Comparison of ENCODE assay signal across 22 cellular contexts in the genomic region with DNA sequence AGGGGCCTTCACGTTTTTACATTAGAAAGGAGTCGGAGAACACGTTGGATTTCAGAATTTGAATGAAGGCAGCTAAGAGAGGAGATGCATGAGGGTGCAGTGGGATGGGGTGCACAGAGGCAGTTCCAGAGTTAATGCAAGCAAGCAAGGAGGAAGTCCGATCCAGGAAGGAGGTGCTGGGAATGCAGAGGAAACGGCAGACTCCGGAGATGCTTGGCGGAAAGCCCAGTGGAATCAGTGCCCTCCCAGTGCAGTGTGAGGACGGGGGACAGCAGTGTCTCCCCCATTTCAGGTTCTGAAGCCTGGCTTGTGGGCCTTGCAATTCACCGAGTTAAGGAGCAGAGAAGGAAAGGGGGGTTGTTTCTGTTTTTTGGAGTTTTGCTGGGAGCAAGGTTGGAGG.
DNase-seq lines count a peak whose midpoint lies in the region; ATAC-seq, FAIRE-seq and TF ChIP-seq lines count a peak whose summit lies in the region.
"Had no signal": no experiment of that assay in that cellular context is flagged by ENCODE, and none has a peak within 500 bp of the region (broad histone marks: within the 10 kb centered on the region; RNA-seq: fewer than 3 reads in every experiment).

No MANE protein-coding gene starts in this region.

- H3K36me3 ChIP-seq in left ventricle myocardium inferior, result no peaks in the 10 kb centered on the region
- peaks cover 5 to 6% of the 10 kb centered on the region in 2 donors for H3K36me3 ChIP-seq in kidney (ENCODE audit: control insufficient read depth in 1 of 2, insufficient read depth in 2 of 2, low read length in 2 of 2)
- no peaks in the 10 kb centered on the region for H3K36me3 ChIP-seq in gastrocnemius medialis
- H3K36me3 ChIP-seq in body of pancreas (replicated peaks in 1 of 2; ENCODE audit: insufficient read depth in 1 of 2, low read depth in 2 of 2), result no peaks in the 10 kb centered on the region
- H3K36me3 ChIP-seq: neural progenitor cell, right lobe of liver had no signal

- H3K4me3 ChIP-seq in left ventricle myocardium inferior (peak overlapping the region; percentile 2), kidney (ENCODE audit: low read length in 2 of 2) (no peak overlapping the region), gastrocnemius medialis (no peak overlapping the region), body of pancreas (no peak overlapping the region)
- H3K4me3 ChIP-seq: A549, neural progenitor cell, right lobe of liver had no signal

- H3K27me3 ChIP-seq in left ventricle myocardium inferior (ENCODE audit: low read depth) (no peaks in the 10 kb centered on the region), gastrocnemius medialis (no peaks in the 10 kb centered on the region), body of pancreas (no peaks in the 10 kb centered on the region)
- H3K27me3 ChIP-seq: neural progenitor cell, right lobe of liver had no signal

- H3K9ac ChIP-seq in kidney (ENCODE audit: low read length in 2 of 2), result no peak overlapping the region
- H3K9ac ChIP-seq: neural progenitor cell had no signal

- no peak for TF ChIP-seq POLR2A in gastrocnemius medialis (IDR thresholded peaks at IDR 0.05)
- no peak for TF ChIP-seq POLR2A in body of pancreas (IDR thresholded peaks at IDR 0.05)

- in situ Hi-C loops in gastrocnemius medialis (cut with MboI; ENCODE audit: low sequenced_read_pairs in 4 of 4), result loop anchor here in 2 of 4 donors (5.0 to 25.0 kb wide), 2 partner anchors 170 to 185 kb away; no protein-coding TSS in a partner anchor

- H3K9me3 ChIP-seq in left ventricle myocardium inferior (replicated peaks) (no peaks in the 10 kb centered on the region), kidney (ENCODE audit: control insufficient read depth in 1 of 2, low read length in 2 of 2) (no peaks in the 10 kb centered on the region), gastrocnemius medialis (no peaks in the 10 kb centered on the region), body of pancreas (no peaks in the 10 kb centered on the region)
- H3K9me3 ChIP-seq: A549, right lobe of liver had no signal

- H3K4me1 ChIP-seq in left ventricle myocardium inferior, result peaks cover 89% of the 10 kb centered on the region
- peaks cover 25 to 39% of the 10 kb centered on the region in 2 donors for H3K4me1 ChIP-seq in kidney (ENCODE audit: control insufficient read depth in 1 of 2, insufficient read depth in 1 of 2, low read depth in 1 of 2, low read length in 2 of 2)
- peaks cover 32 to 44% of the 10 kb centered on the region in 2 donors for H3K4me1 ChIP-seq in gastrocnemius medialis
- peaks cover 15% of the 10 kb centered on the region for H3K4me1 ChIP-seq in body of pancreas
- H3K4me1 ChIP-seq: neural progenitor cell had no signal

- intact Hi-C loops in left ventricle myocardium inferior (cut with micrococcal nuclease) (no loop called here), left ventricle myocardium superior (cut with micrococcal nuclease) (no loop called here), kidney (cut with DNase I) (no loop called here), gastrocnemius medialis (cut with DNase I; ENCODE audit: low total_unique reads) (no loop called here), body of pancreas (cut with DNase I) (loop anchor here (5.0 kb wide), 1 partner anchor 180 kb away; no protein-coding TSS in a partner anchor)

- WGBS in body of pancreas, 2 donors, result 31 to 33% methylated on average over 9 of the region's 9 CpGs

- no peak for FAIRE-seq in kidney (lab: Jason Lieb, UNC)
- FAIRE-seq: A549 had no signal

- ATAC-seq in left ventricle myocardium superior (no peak), gastrocnemius medialis (no peak), body of pancreas (no peak), GM18519 (IDR thresholded peaks at IDR 0.05; ENCODE audit: low FRiP score, unreplicated experiment) (no peak), HG03025 (IDR thresholded peaks at IDR 0.05; ENCODE audit: low FRiP score, unreplicated experiment) (no peak)
- ATAC-seq: A549 had no signal

- DNase-seq in left ventricle myocardium inferior (no peak), left ventricle myocardium superior (no peak), kidney (no peak), gastrocnemius medialis (no peak), body of pancreas (no peak), Ammon's horn (ENCODE audit: low spot score) (no peak)
- DNase-seq: activated CD4-positive, alpha-beta T cell treated with anti-CD3 and anti-CD28 coated beads, Interleukin-2, amount 10 ng/mL, durations not matched to agents 7 days and 5 days; activated naive CD8-positive, alpha-beta T cell treated with anti-CD3 and anti-CD28 coated beads for 36 hours; activated T-cell treated with anti-CD3 and anti-CD28 coated beads, Interleukin-2, amount 50 U/mL, for 1 hour; effector memory CD4-positive, alpha-beta T cell; GOT3; Karpas-422; NCI-H1105 treated with DMSO at 0.1 percent for 48 hours; NCI-H2171 treated with DMSO at 0.1 percent for 48 hours; NCI-H774; right lobe of liver; stimulated activated CD4-positive, alpha-beta T cell treated with anti-CD3 and anti-CD28 coated beads, Interleukin-4, amount 100 ng/mL, for 24 hours; stimulated activated CD8-positive, alpha-beta memory T cell treated with anti-CD3 and anti-CD28 coated beads, Interleukin-4, amount 100 ng/mL, for 48 hours had no signal

- H3K27ac ChIP-seq in left ventricle myocardium inferior (replicated peaks) (peak overlapping the region; percentile 81), kidney (ENCODE audit: low read depth in 2 of 2, low read length in 2 of 2) (peak overlapping the region; percentile 79 to 90), gastrocnemius medialis (peak overlapping the region; percentile 60 to 64 (median 64)), body of pancreas (peak overlapping the region in 2 of 4 donors; percentile 29 to 40)
- H3K27ac ChIP-seq: neural progenitor cell had no signal

- no peak for TF ChIP-seq CTCF in left ventricle myocardium inferior (IDR thresholded peaks at IDR 0.05; ENCODE audit: borderline replicate concordance)
- no peak for TF ChIP-seq CTCF in kidney (IDR thresholded peaks at IDR 0.05; ENCODE audit: borderline replicate concordance, extremely low read depth, insufficient read depth)
- TF ChIP-seq CTCF in gastrocnemius medialis (IDR thresholded peaks at IDR 0.05 in 4 of 5, conservative IDR thresholded peaks at IDR 0.05 in 1 of 5), result no peak
- no peak for TF ChIP-seq CTCF in body of pancreas (IDR thresholded peaks at IDR 0.05)
